In the genomic region with DNA sequence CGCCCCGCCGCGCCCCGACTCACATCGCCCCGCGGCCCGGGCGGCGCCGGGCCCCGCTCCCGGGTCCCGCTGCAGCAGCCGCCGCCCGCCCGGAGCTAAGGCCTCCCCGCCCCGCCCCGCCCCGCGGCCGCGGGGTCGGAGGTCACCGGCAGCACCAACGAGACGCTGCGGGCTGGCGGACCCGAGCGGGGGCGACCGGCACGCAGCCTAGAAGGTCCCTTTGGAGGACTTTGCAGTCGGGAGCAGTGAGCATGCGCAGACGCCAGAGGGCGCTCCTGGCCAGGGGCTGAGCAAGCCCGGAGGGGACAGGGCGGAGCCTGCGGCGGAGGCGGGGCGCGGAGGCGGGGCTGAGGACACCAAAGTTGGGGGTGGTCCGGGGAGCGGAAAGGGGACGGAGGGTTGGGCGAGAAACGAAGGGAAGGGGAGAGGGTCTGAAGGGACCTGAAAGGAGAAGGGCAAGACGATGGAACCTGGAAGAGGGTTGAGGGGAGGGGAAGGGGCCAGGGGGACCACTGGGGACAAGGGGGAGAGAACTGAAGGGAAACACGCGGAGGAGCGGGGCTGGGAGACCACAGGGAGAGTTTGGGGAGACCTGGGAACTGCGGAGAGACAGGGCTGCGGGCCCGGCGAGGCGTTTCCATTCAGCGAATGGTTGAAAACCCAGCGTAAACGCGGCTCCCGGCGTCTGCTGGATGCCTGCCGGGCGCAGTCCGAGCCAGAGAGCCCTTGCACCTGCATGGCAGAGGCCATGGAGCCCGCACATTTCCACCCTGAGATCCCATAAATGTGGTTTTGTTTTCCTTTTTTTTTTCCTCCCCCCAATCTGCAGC, we compare ENCODE assay signal across 8 cellular contexts.
DNase-seq lines count a peak whose midpoint lies in the region; ATAC-seq lines count a peak whose summit lies in the region.

A gene with protein sequence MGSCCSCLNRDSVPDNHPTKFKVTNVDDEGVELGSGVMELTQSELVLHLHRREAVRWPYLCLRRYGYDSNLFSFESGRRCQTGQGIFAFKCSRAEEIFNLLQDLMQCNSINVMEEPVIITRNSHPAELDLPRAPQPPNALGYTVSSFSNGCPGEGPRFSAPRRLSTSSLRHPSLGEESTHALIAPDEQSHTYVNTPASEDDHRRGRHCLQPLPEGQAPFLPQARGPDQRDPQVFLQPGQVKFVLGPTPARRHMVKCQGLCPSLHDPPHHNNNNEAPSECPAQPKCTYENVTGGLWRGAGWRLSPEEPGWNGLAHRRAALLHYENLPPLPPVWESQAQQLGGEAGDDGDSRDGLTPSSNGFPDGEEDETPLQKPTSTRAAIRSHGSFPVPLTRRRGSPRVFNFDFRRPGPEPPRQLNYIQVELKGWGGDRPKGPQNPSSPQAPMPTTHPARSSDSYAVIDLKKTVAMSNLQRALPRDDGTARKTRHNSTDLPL (minus strand): TSS at position 108 of the 830 bp plus-strand sequence. CDS start 2,913 bp downstream, outside the sequence.

- DNase-seq in AML-193 (lab: John Stamatoyannopoulos, UW) = peak; percentile 94 to 97
- peak; percentile 86 for DNase-seq in NCI-H345 treated with DMSO at 0.1 percent for 48 hours (lab: John Stamatoyannopoulos, UW; ENCODE audit: unreplicated experiment)
- DNase-seq in cerebellar nuclear complex (lab: John Stamatoyannopoulos, UW) = peak; percentile 77 to 92
- peak; percentile 67 for DNase-seq in kidney glomerular epithelial cell (lab: John Stamatoyannopoulos, UW)
- peak; percentile 98 to 99 for DNase-seq in stimulated activated CD4-positive, alpha-beta T cell treated with anti-CD3 and anti-CD28 coated beads, Interleukin-15, amount 100 ng/mL, for 48 hours (ENCODE audit: low read depth in 2 of 2)

- peak; percentile 94 for ATAC-seq in GM19025 (IDR thresholded peaks at IDR 0.05; ENCODE audit: low read depth, unreplicated experiment)
- peak; percentile 90 for ATAC-seq in HG03280 (IDR thresholded peaks at IDR 0.05; ENCODE audit: unreplicated experiment)
- peak; percentile 95 to 96 for ATAC-seq in activated CD4-positive, CD25-positive, alpha-beta regulatory T cell treated with anti-CD3 and anti-CD28 coated beads, Interleukin-2, amount 50 U/mL, for 24 hours

Comparison
In these comparisons a context has a peak if more than half of its experiments do, and no peak if none do; other contexts are left out.
1. Peak in every context shown above with its lines: DNase-seq and ATAC-seq.